In the genomic region with DNA sequence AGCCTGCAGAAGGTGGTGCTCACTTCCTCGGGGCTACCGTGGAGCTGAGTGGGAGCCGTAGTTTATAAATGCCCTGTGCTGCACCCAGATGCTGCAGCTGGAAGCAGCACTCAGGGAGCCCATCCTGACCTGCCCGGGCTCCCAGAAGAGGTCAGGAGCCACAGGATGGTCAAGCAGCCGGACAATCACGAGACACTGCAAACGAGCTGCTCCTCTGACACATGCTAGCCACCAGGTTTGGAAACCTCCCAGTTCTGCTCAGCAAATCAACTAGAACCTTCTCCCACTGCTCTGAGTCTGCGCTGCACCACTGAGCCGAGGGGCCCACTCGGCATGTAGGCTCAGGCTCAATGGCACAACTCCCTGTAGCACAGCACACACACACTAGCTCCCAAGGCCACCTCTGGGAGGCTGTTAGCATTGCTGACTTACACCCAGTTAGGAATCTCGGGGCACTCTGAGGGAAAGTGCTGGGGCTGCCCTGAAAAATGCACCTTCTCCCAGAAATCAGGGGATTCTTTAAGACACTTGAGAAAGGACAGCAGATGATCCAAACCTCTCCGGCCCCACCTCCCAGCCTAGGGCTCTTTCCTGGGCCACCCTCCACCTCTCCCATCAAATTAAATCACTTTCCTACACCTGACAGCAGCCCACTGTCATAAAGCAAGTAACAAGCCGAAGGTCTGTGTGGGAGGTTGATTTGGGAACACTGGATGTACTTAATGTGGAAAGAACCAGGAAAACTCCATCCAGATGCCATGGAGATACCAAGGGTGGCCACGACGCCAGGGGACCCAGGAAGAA, we compare ENCODE assay signal across 19 cellular contexts. TPM values are rescaled to one million over a fixed set of nuclear protein-coding genes. Genes with fewer than 3 reads are reported as not detected.
DNase-seq lines count a peak whose midpoint lies in the region; ATAC-seq and TF ChIP-seq lines count a peak whose summit lies in the region.
"Had no signal": no experiment of that assay in that cellular context is flagged by ENCODE, and none has a peak within 500 bp of the region (broad histone marks: within the 10 kb centered on the region; RNA-seq: fewer than 3 reads in every experiment).

No MANE protein-coding gene starts in this region.

- 83 to 93% (median 88%) methylated on average over 9 to 15 of the region's 15 CpGs for WGBS in stomach, 5 donors
- 63 to 69% (median 64%) methylated on average over 15 of the region's 15 CpGs for WGBS in ovary, 3 donors

- ATAC-seq in activated naive CD8-positive, alpha-beta T cell treated with anti-CD3 and anti-CD28 coated beads, Interleukin-2, amount 10 ng/mL, durations not matched to agents 7 days and 5 days (ENCODE audit: low read depth), result no peak
- ATAC-seq: left ventricle myocardium superior; psoas muscle; stimulated activated naive CD8-positive, alpha-beta T cell treated with anti-CD3 and anti-CD28 coated beads, Interleukin-15, Interleukin-2, amounts not matched to agents 100 U/mL and 50 U/mL, for 24 hours; T-helper 17 cell had no signal

- TF ChIP-seq EP300 in stomach (IDR thresholded peaks at IDR 0.05) (no peak), ovary (IDR thresholded peaks at IDR 0.05) (no peak)

- peak; percentile 16 for DNase-seq in activated naive CD8-positive, alpha-beta T cell treated with anti-CD3 and anti-CD28 coated beads, Interleukin-2, amount 10 ng/mL, durations not matched to agents 7 days and 5 days
- no peak for DNase-seq in activated naive CD8-positive, alpha-beta T cell treated with anti-CD3 and anti-CD28 coated beads for 36 hours
- DNase-seq in activated CD4-positive, alpha-beta memory T cell treated with anti-CD3 and anti-CD28 coated beads, Interleukin-2, amount 10 ng/mL, durations not matched to agents 7 days and 5 days, result no peak
- peak; percentile 49 for DNase-seq in islet precursor cell
- DNase-seq in type B pancreatic cell (ENCODE audit: extremely low spot score, unreplicated experiment), result peak; percentile 51
- no peak for DNase-seq in stomach
- no peak for DNase-seq in amygdala (lab: John Stamatoyannopoulos, UW)
- DNase-seq in ovary, result no peak
- DNase-seq: activated CD4-positive, CD25-positive, alpha-beta regulatory T cell treated with anti-CD3 and anti-CD28 coated beads, Interleukin-2, amount 50 U/mL, for 72 hours; activated T-cell treated with anti-CD3 and anti-CD28 coated beads for 4 hours; foreskin fibroblast; HCEC 1CT; left ventricle myocardium superior; NCI-H1930; psoas muscle; SIG-M5; stimulated activated CD4-positive, alpha-beta T cell treated with anti-CD3 and anti-CD28 coated beads, Interleukin-12 subunit alpha, Interleukin-12 subunit beta, amount 100 ng/mL, for 4 hours; stimulated activated naive CD8-positive, alpha-beta T cell treated with anti-CD3 and anti-CD28 coated beads, Interleukin-15, Interleukin-2, amounts not matched to agents 100 U/mL and 50 U/mL, for 24 hours; T-helper 17 cell had no signal

- H3K4me1 ChIP-seq in stomach (peaks cover 0 to 30% (median 10%) of the 10 kb centered on the region in 4 donors), ovary (ENCODE audit: insufficient read depth) (peaks cover 4% of the 10 kb centered on the region)

- no peaks in the 10 kb centered on the region for H3K27me3 Mint-ChIP-seq in activated naive CD8-positive, alpha-beta T cell treated with anti-CD3 and anti-CD28 coated beads, Interleukin-2, amount 10 ng/mL, durations not matched to agents 7 days and 5 days
- no peaks in the 10 kb centered on the region for H3K27me3 Mint-ChIP-seq in activated naive CD8-positive, alpha-beta T cell treated with anti-CD3 and anti-CD28 coated beads for 36 hours
- H3K27me3 Mint-ChIP-seq in activated CD4-positive, alpha-beta memory T cell treated with anti-CD3 and anti-CD28 coated beads, Interleukin-2, amount 10 ng/mL, durations not matched to agents 7 days and 5 days, result no peaks in the 10 kb centered on the region
- H3K27me3 Mint-ChIP-seq in type B pancreatic cell, result no peaks in the 10 kb centered on the region
- H3K27me3 Mint-ChIP-seq: T-helper 17 cell had no signal

- TF ChIP-seq CTCF in type B pancreatic cell (conservative IDR thresholded peaks at IDR 0.05) (no peak), stomach (IDR thresholded peaks at IDR 0.05) (no peak), ovary (IDR thresholded peaks at IDR 0.05) (no peak)

- H3K9me3 ChIP-seq in stomach, result no peaks in the 10 kb centered on the region
- H3K9me3 ChIP-seq in ovary, result no peaks in the 10 kb centered on the region
- H3K9me3 ChIP-seq: psoas muscle had no signal

- H3K4me3 Mint-ChIP-seq in activated naive CD8-positive, alpha-beta T cell treated with anti-CD3 and anti-CD28 coated beads, Interleukin-2, amount 10 ng/mL, durations not matched to agents 7 days and 5 days, result peak overlapping the region; percentile 43
- no peak overlapping the region for H3K4me3 Mint-ChIP-seq in activated naive CD8-positive, alpha-beta T cell treated with anti-CD3 and anti-CD28 coated beads for 36 hours
- H3K4me3 Mint-ChIP-seq in activated CD4-positive, alpha-beta memory T cell treated with anti-CD3 and anti-CD28 coated beads, Interleukin-2, amount 10 ng/mL, durations not matched to agents 7 days and 5 days, result peak overlapping the region; percentile 33
- H3K4me3 Mint-ChIP-seq in type B pancreatic cell, result no peak overlapping the region

- peak overlapping the region; percentile 42 for H3K27ac Mint-ChIP-seq in activated naive CD8-positive, alpha-beta T cell treated with anti-CD3 and anti-CD28 coated beads, Interleukin-2, amount 10 ng/mL, durations not matched to agents 7 days and 5 days
- H3K27ac Mint-ChIP-seq in activated naive CD8-positive, alpha-beta T cell treated with anti-CD3 and anti-CD28 coated beads for 36 hours, result no peak overlapping the region
- peak overlapping the region; percentile 78 for H3K27ac Mint-ChIP-seq in activated CD4-positive, alpha-beta memory T cell treated with anti-CD3 and anti-CD28 coated beads, Interleukin-2, amount 10 ng/mL, durations not matched to agents 7 days and 5 days
- H3K27ac Mint-ChIP-seq in type B pancreatic cell, result no peak overlapping the region

- no peak overlapping the region for H3K27ac ChIP-seq in stomach
- H3K27ac ChIP-seq in ovary, result no peak overlapping the region
- H3K27ac ChIP-seq: psoas muscle had no signal

- intact Hi-C loops in stomach (cut with DNase I; ENCODE audit: low total_unique reads) (no loop called here), ovary (cut with DNase I) (no loop called here)

- POLR2A ChIA-PET in activated naive CD8-positive, alpha-beta T cell treated with anti-CD3 and anti-CD28 coated beads, Interleukin-2, amount 10 ng/mL, durations not matched to agents 7 days and 5 days (lab: Charles Lee), result no interaction called here
- POLR2A ChIA-PET in activated CD4-positive, alpha-beta memory T cell treated with anti-CD3 and anti-CD28 coated beads, Interleukin-2, amount 10 ng/mL, durations not matched to agents 7 days and 5 days (lab: Charles Lee), result interaction anchor here (0.9 to 1.5 kb wide), 3 partner anchors 14 to 229 kb away, joined by 3 read pairs; no protein-coding TSS in a partner anchor

- H3K36me3 Mint-ChIP-seq in activated naive CD8-positive, alpha-beta T cell treated with anti-CD3 and anti-CD28 coated beads, Interleukin-2, amount 10 ng/mL, durations not matched to agents 7 days and 5 days, result peaks cover 5% of the 10 kb centered on the region
- H3K36me3 Mint-ChIP-seq in activated naive CD8-positive, alpha-beta T cell treated with anti-CD3 and anti-CD28 coated beads for 36 hours, result peaks cover 9% of the 10 kb centered on the region
- peaks cover 29% of the 10 kb centered on the region for H3K36me3 Mint-ChIP-seq in activated CD4-positive, alpha-beta memory T cell treated with anti-CD3 and anti-CD28 coated beads, Interleukin-2, amount 10 ng/mL, durations not matched to agents 7 days and 5 days (ENCODE audit: low read depth)
- H3K36me3 Mint-ChIP-seq in type B pancreatic cell, result peaks cover 19% of the 10 kb centered on the region

- no peak overlapping the region for H3K4me3 ChIP-seq in stomach
- no peak overlapping the region for H3K4me3 ChIP-seq in ovary
- H3K4me3 ChIP-seq: psoas muscle had no signal

- H3K9me3 Mint-ChIP-seq in activated naive CD8-positive, alpha-beta T cell treated with anti-CD3 and anti-CD28 coated beads, Interleukin-2, amount 10 ng/mL, durations not matched to agents 7 days and 5 days, result no peaks in the 10 kb centered on the region
- H3K9me3 Mint-ChIP-seq in activated naive CD8-positive, alpha-beta T cell treated with anti-CD3 and anti-CD28 coated beads for 36 hours, result no peaks in the 10 kb centered on the region
- no peaks in the 10 kb centered on the region for H3K9me3 Mint-ChIP-seq in activated CD4-positive, alpha-beta memory T cell treated with anti-CD3 and anti-CD28 coated beads, Interleukin-2, amount 10 ng/mL, durations not matched to agents 7 days and 5 days
- H3K9me3 Mint-ChIP-seq in type B pancreatic cell, result no peaks in the 10 kb centered on the region

- CTCF ChIA-PET in activated CD4-positive, alpha-beta memory T cell treated with anti-CD3 and anti-CD28 coated beads, Interleukin-2, amount 10 ng/mL, durations not matched to agents 7 days and 5 days (lab: Charles Lee), result interaction anchor here (1.0 kb wide), 1 partner anchor 229 kb away, joined by 3 read pairs; no protein-coding TSS in a partner anchor

- H3K27me3 ChIP-seq in stomach (no peaks in the 10 kb centered on the region), ovary (no peaks in the 10 kb centered on the region)

- peaks cover 39 to 72% (median 63%) of the 10 kb centered on the region in 4 donors for H3K36me3 ChIP-seq in stomach
- H3K36me3 ChIP-seq in ovary, result no peaks in the 10 kb centered on the region

- H3K4me1 Mint-ChIP-seq in activated naive CD8-positive, alpha-beta T cell treated with anti-CD3 and anti-CD28 coated beads, Interleukin-2, amount 10 ng/mL, durations not matched to agents 7 days and 5 days, result peaks cover 28% of the 10 kb centered on the region
- H3K4me1 Mint-ChIP-seq in activated naive CD8-positive, alpha-beta T cell treated with anti-CD3 and anti-CD28 coated beads for 36 hours, result peaks cover 38% of the 10 kb centered on the region
- H3K4me1 Mint-ChIP-seq in activated CD4-positive, alpha-beta memory T cell treated with anti-CD3 and anti-CD28 coated beads, Interleukin-2, amount 10 ng/mL, durations not matched to agents 7 days and 5 days, result peaks cover 32% of the 10 kb centered on the region
- H3K4me1 Mint-ChIP-seq in type B pancreatic cell (ENCODE audit: unreplicated experiment), result peaks cover 5% of the 10 kb centered on the region

- TF ChIP-seq POLR2A in stomach (IDR thresholded peaks at IDR 0.05) (no peak), ovary (IDR thresholded peaks at IDR 0.05) (no peak)

RNA-seq across cellular contexts. Expression of a gene that starts 59.1 kb away (rescaled TPM):
- 10 to 100 TPM; 88.7 to 93.6 TPM for total RNA-seq in activated naive CD8-positive, alpha-beta T cell treated with anti-CD3 and anti-CD28 coated beads, Interleukin-2, amount 10 ng/mL, durations not matched to agents 7 days and 5 days
- 100 to 1,000 TPM; 191 to 199 TPM for total RNA-seq in activated naive CD8-positive, alpha-beta T cell treated with anti-CD3 and anti-CD28 coated beads for 36 hours
- 100 to 1,000 TPM; 113 to 120 TPM for total RNA-seq in activated CD4-positive, alpha-beta memory T cell treated with anti-CD3 and anti-CD28 coated beads, Interleukin-2, amount 10 ng/mL, durations not matched to agents 7 days and 5 days
- total RNA-seq in type B pancreatic cell (ENCODE audit: low replicate concordance) (148 and 168 TPM in 2 replicates), stomach (100 to 1,000 TPM in 1 of 5 donors, 10 to 100 TPM in 3, 1 to 10 TPM in 1; 4.9 to 155 (median 81.2) TPM), ovary (100 to 1,000 TPM in 1 of 7 donors, 10 to 100 TPM in 6; 88.0 to 102 (median 92.7) TPM)
- polyA plus RNA-seq in stomach (100 to 1,000 TPM; 179 to 213 (median 184) TPM), ovary (100 to 1,000 TPM; 153 to 211 TPM)

Comparison
In these comparisons a context has a peak if more than half of its experiments do, and no peak if none do; other contexts are left out.
1. DNase-seq: peak in activated naive CD8-positive, alpha-beta T cell treated with anti-CD3 and anti-CD28 coated beads, Interleukin-2, amount 10 ng/mL, durations not matched to agents 7 days and 5 days (single experiment), islet precursor cell (single experiment) and type B pancreatic cell (single experiment); none in activated naive CD8-positive, alpha-beta T cell treated with anti-CD3 and anti-CD28 coated beads for 36 hours (single experiment), activated CD4-positive, alpha-beta memory T cell treated with anti-CD3 and anti-CD28 coated beads, Interleukin-2, amount 10 ng/mL, durations not matched to agents 7 days and 5 days (single experiment), stomach (single experiment), amygdala (0 of 56) and ovary (0 of 5).
2. H3K27ac Mint-ChIP-seq: peak in activated naive CD8-positive, alpha-beta T cell treated with anti-CD3 and anti-CD28 coated beads, Interleukin-2, amount 10 ng/mL, durations not matched to agents 7 days and 5 days (single experiment) and activated CD4-positive, alpha-beta memory T cell treated with anti-CD3 and anti-CD28 coated beads, Interleukin-2, amount 10 ng/mL, durations not matched to agents 7 days and 5 days (single experiment); none in activated naive CD8-positive, alpha-beta T cell treated with anti-CD3 and anti-CD28 coated beads for 36 hours (single experiment) and type B pancreatic cell (single experiment).
3. H3K4me3 Mint-ChIP-seq: peak in activated naive CD8-positive, alpha-beta T cell treated with anti-CD3 and anti-CD28 coated beads, Interleukin-2, amount 10 ng/mL, durations not matched to agents 7 days and 5 days (single experiment) and activated CD4-positive, alpha-beta memory T cell treated with anti-CD3 and anti-CD28 coated beads, Interleukin-2, amount 10 ng/mL, durations not matched to agents 7 days and 5 days (single experiment); none in activated naive CD8-positive, alpha-beta T cell treated with anti-CD3 and anti-CD28 coated beads for 36 hours (single experiment) and type B pancreatic cell (single experiment).